8 cellular contexts compared by ENCODE assay signal in genomic region chr19:42242512-42243409, GRCh38. TPM values are rescaled to one million over a fixed set of nuclear protein-coding genes. Genes with fewer than 3 reads are reported as not detected.
A peak's percentile ranks its signal among the peaks of the same experiment; 100 is the strongest.
DNase-seq lines count a peak whose midpoint lies in the region; ATAC-seq, FAIRE-seq and TF ChIP-seq lines count a peak whose summit lies in the region.

GSK3A (minus strand) TSS chr19:42242602; CDS start chr19:42242465, 137 bp downstream.

- H3K36me3 Mint-ChIP-seq in activated CD4-positive, alpha-beta memory T cell treated with anti-CD3 and anti-CD28 coated beads for 36 hours = peaks cover 12% of the 10 kb centered on the region

- peak in 1 of 2 experiments; percentile 55; a peak in 2 of 4 replicates for TF ChIP-seq EP300 in HepG2 (IDR thresholded peaks at IDR 0.05; ENCODE audit: low read depth in 2 of 2, low read length in 2 of 2)
- no peak for TF ChIP-seq EP300 in HepG2 (CRISPR knock-in tag; IDR thresholded peaks at IDR 0.05; ENCODE audit: borderline replicate concordance)

- no peaks in the 10 kb centered on the region; a peak in 1 of 5 replicates for H3K27me3 ChIP-seq in HepG2 (ENCODE audit: control insufficient read depth in 1 of 2, insufficient read depth in 2 of 2, low read length in 2 of 2)

- peak within 1 kb of the TSS; percentile 92 for H3K4me3 Mint-ChIP-seq in activated CD4-positive, alpha-beta memory T cell treated with anti-CD3 and anti-CD28 coated beads for 36 hours

- peak within 1 kb of the TSS; percentile 6 for H2AFZ ChIP-seq in HepG2 (ENCODE audit: low read length)

- CTCF ChIA-PET in activated CD4-positive, alpha-beta memory T cell treated with anti-CD3 and anti-CD28 coated beads for 36 hours (lab: Charles Lee) = interaction anchor here (0.6 to 8.8 kb wide), 17 partner anchors 9 to 177 kb away, joined by 3 to 107 read pairs (median 4); partner anchors contain the start of genes PAFAH1B3, POU2F2 and ZNF526
- CTCF ChIA-PET in HepG2 (lab: Yijun Ruan, JAX; ENCODE audit: low intra/inter-chr PET ratio, low total read pairs) = interaction anchor here (4.3 kb wide), 1 partner anchor 48 kb away, joined by 34 read pairs; no protein-coding TSS in a partner anchor

- peaks cover 50% of the 10 kb centered on the region for H3K4me1 ChIP-seq in HepG2 (ENCODE audit: insufficient read depth, low read length)

- no TSS peak for BruUV-seq in HepG2 (replicated peaks; lab: Mats Ljungman, UMichigan)

- FAIRE-seq in HepG2 (lab: Jason Lieb, UNC) = peak; percentile 99

- 1% methylated on average over 18 of the region's 76 CpGs for WGBS in HepG2 (ENCODE audit: low lambda C conversion rate)

- in situ Hi-C loops in HepG2 (cut with HindIII; ENCODE audit: extremely low pct_ligation_motif_present, low pct_unique_long_range_greater_than_20kb) = no loop called here

- DNase-seq in CD1c-positive myeloid dendritic cell (ENCODE audit: extremely low spot score) (peak; percentile 98), NCI-H82 treated with DMSO at 0.1 percent for 48 hours (lab: John Stamatoyannopoulos, UW; ENCODE audit: unreplicated experiment) (peak; percentile 99), dermis microvascular lymphatic vessel endothelial cell (ENCODE audit: low read depth in 2 of 2) (peak; percentile 99), HepG2 (ENCODE audit: low spot score) (peak; percentile 99)
- peak; percentile 97 for DNase-seq in activated CD4-positive, alpha-beta memory T cell treated with anti-CD3 and anti-CD28 coated beads for 36 hours
- DNase-seq in stimulated activated CD4-positive, alpha-beta T cell treated with anti-CD3 and anti-CD28 coated beads, Interleukin-4, amount 100 ng/mL, for 1 hour = peak; percentile 96

- H3K9me3 ChIP-seq in HepG2 (ENCODE audit: low read length) = no peaks in the 10 kb centered on the region

- H3K79me2 ChIP-seq in HepG2 (ENCODE audit: insufficient read depth, low read length) = peaks cover 20% of the 10 kb centered on the region

- TF ChIP-seq RAD21 in HepG2 (CRISPR knock-in tag; IDR thresholded peaks at IDR 0.05) = no peak

- H3K9me3 Mint-ChIP-seq in activated CD4-positive, alpha-beta memory T cell treated with anti-CD3 and anti-CD28 coated beads for 36 hours = no peaks in the 10 kb centered on the region

- TF ChIP-seq POLR2A in HepG2 (IDR thresholded peaks at IDR 0.05; ENCODE audit: insufficient read depth in 1 of 2, low read depth in 2 of 2, low read length in 2 of 2) = peak; percentile 98

- intact Hi-C loops in activated CD4-positive, alpha-beta memory T cell treated with anti-CD3 and anti-CD28 coated beads for 36 hours (cut with micrococcal nuclease) = loop anchor here (1.0 to 2.0 kb wide), 7 partner anchors 22 to 134 kb away; partner anchors contain the start of genes DEDD2 and ZNF526
- intact Hi-C loops in HepG2 (cut with micrococcal nuclease; ENCODE audit: unreplicated experiment) = loop anchor here (1.0 kb wide), 2 partner anchors 22 to 49 kb away; partner anchors contain the start of gene ZNF526

- peak; percentile 61 for ATAC-seq in GM19438 (IDR thresholded peaks at IDR 0.05; ENCODE audit: low read depth, unreplicated experiment)
- ATAC-seq in HG03575 (IDR thresholded peaks at IDR 0.05; ENCODE audit: extremely low read depth, insufficient number of reproducible peaks, low FRiP score, unreplicated experiment) = peak; percentile 41
- peak; percentile 80 for ATAC-seq in HepG2

- peaks cover 0 to 18% of the 10 kb centered on the region in 2 experiments; a peak in 3 of 5 replicates for H3K36me3 ChIP-seq in HepG2 (replicated peaks in 1 of 2; ENCODE audit: control insufficient read depth in 1 of 2, insufficient read depth in 2 of 2, low read length in 2 of 2)

- H3K4me2 ChIP-seq in HepG2 (ENCODE audit: low read depth, low read length) = peak within 1 kb of the TSS; percentile 94

- peak within 1 kb of the TSS; percentile 79 to 90 (median 81) for H3K4me3 ChIP-seq in HepG2 (replicated peaks in 1 of 3; ENCODE audit: insufficient read depth in 1 of 3, low read depth in 2 of 3, low read length in 3 of 3)

- peaks cover 13% of the 10 kb centered on the region; the same call in 1 of the 2 replicates for H4K20me1 ChIP-seq in HepG2 (ENCODE audit: insufficient read depth, low read length)

- peak within 1 kb of the TSS; percentile 94 for H3K27ac Mint-ChIP-seq in activated CD4-positive, alpha-beta memory T cell treated with anti-CD3 and anti-CD28 coated beads for 36 hours

- POLR2A ChIA-PET in activated CD4-positive, alpha-beta memory T cell treated with anti-CD3 and anti-CD28 coated beads for 36 hours (lab: Charles Lee) = interaction anchor here (0.5 to 2.1 kb wide), 15 partner anchors 9 to 847 kb away, joined by 3 to 10 read pairs (median 4); partner anchors contain the start of genes DEDD2, PAFAH1B3, POU2F2 and PRR19
- POLR2A ChIA-PET in HepG2 (lab: Yijun Ruan, JAX) = interaction anchor here (0.6 to 6.6 kb wide), 26 partner anchors 9 to 359 kb away, joined by 3 to 117 read pairs (median 7); partner anchors contain the start of genes CEACAM1, CIC, DEDD2 and PAFAH1B3

- peak; percentile 28 for TF ChIP-seq CTCF in HepG2 (CRISPR knock-in tag; IDR thresholded peaks at IDR 0.05)

- no peaks in the 10 kb centered on the region for H3K27me3 Mint-ChIP-seq in activated CD4-positive, alpha-beta memory T cell treated with anti-CD3 and anti-CD28 coated beads for 36 hours

- H3K4me1 Mint-ChIP-seq in activated CD4-positive, alpha-beta memory T cell treated with anti-CD3 and anti-CD28 coated beads for 36 hours (ENCODE audit: low read depth) = peaks cover 49% of the 10 kb centered on the region

- peak within 1 kb of the TSS; percentile 92 for H3K27ac ChIP-seq in HepG2 (ENCODE audit: extremely low read length, insufficient read depth, low read length)

- peak within 1 kb of the TSS; percentile 97 for H3K9ac ChIP-seq in HepG2 (ENCODE audit: insufficient read depth, low read depth, low read length)

TF ChIP-seq in HepG2, 621 proteins besides CTCF, POLR2A, EP300 and RAD21 (continues in another document):
- peak; percentile 97 for TF ChIP-seq THAP11 (CRISPR knock-in tag; IDR thresholded peaks at IDR 0.05)
- TF ChIP-seq FOXP4 (CRISPR knock-in tag; IDR thresholded peaks at IDR 0.05) = peak; percentile 49
- peak; percentile 67; the same call in 1 of the 2 replicates for TF ChIP-seq MED1 (CRISPR knock-in tag; IDR thresholded peaks at IDR 0.05)
- TF ChIP-seq FLYWCH1 (CRISPR knock-in tag; IDR thresholded peaks at IDR 0.05) = no peak
- TF ChIP-seq ZNF431 (CRISPR knock-in tag; IDR thresholded peaks at IDR 0.05; ENCODE audit: borderline replicate concordance, low read depth) = 0 out of 2 replicates have a peak, but pooled peaks have one; percentile 67
- peak; percentile 47 for TF ChIP-seq MYC (CRISPR knock-in tag; IDR thresholded peaks at IDR 0.05; ENCODE audit: borderline replicate concordance)
- no peak for TF ChIP-seq HOXA9 (CRISPR knock-in tag; IDR thresholded peaks at IDR 0.05; ENCODE audit: borderline replicate concordance)
- TF ChIP-seq ATF4 (CRISPR knock-in tag; IDR thresholded peaks at IDR 0.05) = peak in 1 of 2 experiments; percentile 86; a peak in 2 of 4 replicates

RNA-seq across cellular contexts. Expression of gene GSK3A, which starts in this region (rescaled TPM):
- total RNA-seq in activated CD4-positive, alpha-beta memory T cell treated with anti-CD3 and anti-CD28 coated beads for 36 hours = 10 to 100 TPM; 36.4 to 37.3 TPM
- total RNA-seq in dermis microvascular lymphatic vessel endothelial cell (8.9 and 13.9 TPM in 2 replicates), HepG2 (2016; rRNA removed; fragmentation: Illumina TruSeq; extraction: Trizol) (14.8 and 16.9 TPM in 2 replicates)
- total RNA-seq in HepG2 (2016; cell fraction: cytosol; rRNA removed; fragmentation: Illumina TruSeq; extraction: Trizol; ENCODE audit: low read depth) = 16.1 and 22.9 TPM in 2 replicates
- total RNA-seq in HepG2 (2016; cell fraction: insoluble cytoplasmic fraction; rRNA removed; fragmentation: Illumina TruSeq; extraction: Trizol) = 11.4 and 17.4 TPM in 2 replicates
- total RNA-seq in HepG2 (2016; cell fraction: membrane; rRNA removed; fragmentation: Illumina TruSeq; extraction: Trizol) = 31.4 and 34.4 TPM in 2 replicates
- total RNA-seq in HepG2 (2016; cell fraction: nucleus; rRNA removed; fragmentation: Illumina TruSeq; extraction: Trizol) = 9.7 and 11.2 TPM in 2 replicates
- 52.5 and 56.5 TPM in 2 replicates for polyA plus RNA-seq in HepG2 (2011; rRNA removed)
- 33.8 and 36.7 TPM in 2 replicates for polyA plus RNA-seq in HepG2 (2011; cell fraction: cytosol; rRNA removed)
- polyA plus RNA-seq in HepG2 (2011; cell fraction: nucleus; rRNA removed) = 33.5 and 34.5 TPM in 2 replicates
- polyA plus RNA-seq in HepG2 (2012) = 25.2 and 25.7 TPM in 2 replicates
- 41.6 and 46.1 TPM in 2 replicates for polyA plus RNA-seq in HepG2 (2016; cell fraction: cytosol; fragmentation: Illumina TruSeq; extraction: Trizol; ENCODE audit: low read depth)
- 45.9 and 55.0 TPM in 2 replicates for polyA plus RNA-seq in HepG2 (2016; cell fraction: insoluble cytoplasmic fraction; fragmentation: Illumina TruSeq; extraction: Trizol; ENCODE audit: low read depth)
- polyA plus RNA-seq in HepG2 (2016; cell fraction: membrane; fragmentation: Illumina TruSeq; extraction: Trizol; ENCODE audit: low read depth) = 67.9 and 73.5 TPM in 2 replicates
- polyA plus RNA-seq in HepG2 (2016; cell fraction: nucleus; fragmentation: Illumina TruSeq; extraction: Trizol; ENCODE audit: insufficient read depth, low read depth) = 44.2 and 47.7 TPM in 2 replicates
- polyA minus RNA-seq in HepG2 (2011; rRNA and poly(A)+ RNA removed; ENCODE audit: low replicate concordance) = 34.3 and 51.6 TPM in 2 replicates
- polyA minus RNA-seq in HepG2 (2011; cell fraction: cytosol; rRNA and poly(A)+ RNA removed) = 9.1 and 14.1 TPM in 2 replicates
- polyA minus RNA-seq in HepG2 (2011; cell fraction: nucleus; rRNA and poly(A)+ RNA removed) = 5.2 and 6.8 TPM in 2 replicates

Comparison
In these comparisons a context has a peak if more than half of its experiments do, and no peak if none do; other contexts are left out.
1. Peak in every context shown above with its lines: DNase-seq, ATAC-seq, H3K4me3 ChIP-seq and H3K27ac ChIP-seq.